In the genomic region with DNA sequence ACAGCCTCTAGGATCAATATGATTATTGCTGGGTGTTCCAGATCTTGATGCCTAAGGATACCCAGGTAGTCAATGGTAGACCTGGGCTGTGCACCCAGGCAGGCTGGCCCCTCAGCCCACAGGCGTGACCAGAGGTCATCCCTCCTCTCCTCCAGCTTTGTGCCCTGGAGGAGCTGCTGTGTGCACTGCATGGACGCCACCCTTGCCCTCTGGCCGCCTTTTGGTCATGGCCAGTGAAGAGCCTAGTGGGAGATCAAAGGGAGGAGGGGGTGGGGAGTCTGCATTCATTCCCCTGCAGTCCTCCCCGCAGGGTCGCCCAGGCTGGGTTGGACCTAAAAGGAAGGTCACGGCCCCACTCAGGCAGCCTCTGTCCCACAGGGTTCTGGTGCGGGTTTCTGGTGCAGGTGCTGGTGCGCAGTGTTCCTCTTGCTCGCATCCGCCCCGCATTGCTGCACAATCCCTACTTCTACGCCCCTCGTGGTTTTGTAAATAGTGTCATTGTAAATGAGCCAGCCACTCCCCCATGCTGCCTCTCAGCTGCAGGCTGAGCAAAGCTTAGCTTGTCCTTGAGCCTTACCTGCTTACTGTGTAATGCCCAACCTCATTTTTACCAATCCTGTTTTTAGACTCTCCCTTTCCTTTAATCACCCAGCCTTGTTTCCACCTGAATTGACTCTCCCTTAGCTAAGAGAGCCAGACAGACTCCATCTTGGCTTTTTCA, we compare ENCODE assay signal across 1 cellular context.
A peak's percentile ranks its signal among the peaks of the same experiment; 100 is the strongest.
TF ChIP-seq lines count a peak whose summit lies in the region.

No MANE protein-coding gene starts in this region.

TF ChIP-seq in K562, 482 proteins besides CTCF, POLR2A, EP300 and RAD21 (continued from another document and continues in another):
- TF ChIP-seq CHD7 (IDR thresholded peaks at IDR 0.05; ENCODE audit: low read depth, low read length) (no peak), ZNF324 (CRISPR knock-in tag; IDR thresholded peaks at IDR 0.05) (0 out of 2 replicates have a peak, but pooled peaks have one; percentile 23), HDGF (IDR thresholded peaks at IDR 0.05) (no peak), TFAP4 (CRISPR knock-in tag; IDR thresholded peaks at IDR 0.05; ENCODE audit: borderline replicate concordance) (no peak), ZNF316 (IDR thresholded peaks at IDR 0.05) (no peak), HOXB6 (CRISPR knock-in tag; IDR thresholded peaks at IDR 0.05; ENCODE audit: borderline replicate concordance) (no peak), ARID4B (CRISPR knock-in tag; IDR thresholded peaks at IDR 0.05) (no peak), ESRRB (CRISPR knock-in tag; IDR thresholded peaks at IDR 0.05; ENCODE audit: borderline replicate concordance) (no peak), DIDO1 (tag; IDR thresholded peaks at IDR 0.05; ENCODE audit: low read depth) (no peak), ZNF717 (CRISPR knock-in tag; IDR thresholded peaks at IDR 0.05) (no peak), KAT8 (IDR thresholded peaks at IDR 0.05; ENCODE audit: low read depth) (no peak), ASH1L (IDR thresholded peaks at IDR 0.05; ENCODE audit: borderline replicate concordance, low read depth, partially characterized antibody) (no peak), ERF (CRISPR knock-in tag; IDR thresholded peaks at IDR 0.05) (peak; percentile 57; the same call in 1 of the 2 replicates), CREM (IDR thresholded peaks at IDR 0.05; ENCODE audit: low read depth) (0 out of 2 replicates have a peak, but pooled peaks have one; percentile 3), SRSF7 (optimal IDR thresholded peaks at IDR 0.05; ENCODE audit: low read depth, low read length) (no peak), FOXJ3 (CRISPR knock-in tag; IDR thresholded peaks at IDR 0.05) (no peak), SRSF9 (IDR thresholded peaks at IDR 0.05; ENCODE audit: borderline replicate concordance, low read depth, low read length) (no peak), GATAD2B (IDR thresholded peaks at IDR 0.05; ENCODE audit: borderline replicate concordance) (no peak), SOX6 (IDR thresholded peaks at IDR 0.05) (no peak), ZNF134 (CRISPR knock-in tag; conservative IDR thresholded peaks at IDR 0.05) (peak; percentile 53; the same call in 1 of the 2 replicates), CBX8 (IDR thresholded peaks at IDR 0.05; ENCODE audit: borderline replicate concordance, extremely low read depth, low read depth, low read length, poor library complexity, severe bottlenecking) (no peak), FOSL1 (tag; conservative IDR thresholded peaks at IDR 0.05) (no peak), RBM25 (IDR thresholded peaks at IDR 0.05; ENCODE audit: low read depth, low read length, severe bottlenecking) (no peak), ZNF707 (CRISPR knock-in tag; conservative IDR thresholded peaks at IDR 0.05) (no peak), ZNF23 (CRISPR knock-in tag; IDR thresholded peaks at IDR 0.05) (peak; percentile 63; the same call in 1 of the 2 replicates), ZNF184 (CRISPR knock-in tag; IDR thresholded peaks at IDR 0.05) (no peak), CBFA2T2 (conservative IDR thresholded peaks at IDR 0.05) (no peak), BDP1 (IDR thresholded peaks at IDR 0.05; ENCODE audit: insufficient read depth, insufficient read length) (no peak), SP1 (CRISPR knock-in tag; IDR thresholded peaks at IDR 0.05) (no peak), MAFF (IDR thresholded peaks at IDR 0.05; ENCODE audit: low read length) (no peak), SNRNP70 (optimal IDR thresholded peaks at IDR 0.05; ENCODE audit: low read depth, low read length) (no peak), POU5F1 (IDR thresholded peaks at IDR 0.05; ENCODE audit: borderline replicate concordance, low read depth, low read length, partially characterized antibody) (no peak), ZNF699 (CRISPR knock-in tag; IDR thresholded peaks at IDR 0.05; ENCODE audit: insufficient replicate concordance) (no peak), EZH2 (IDR thresholded peaks at IDR 0.05; ENCODE audit: borderline replicate concordance, low read depth, low read length) (no peak), SRSF3 (IDR thresholded peaks at IDR 0.05; ENCODE audit: insufficient read depth, low read length) (no peak), TSC22D4 (tag; IDR thresholded peaks at IDR 0.05) (no peak)
- TF ChIP-seq, protein P1, sequence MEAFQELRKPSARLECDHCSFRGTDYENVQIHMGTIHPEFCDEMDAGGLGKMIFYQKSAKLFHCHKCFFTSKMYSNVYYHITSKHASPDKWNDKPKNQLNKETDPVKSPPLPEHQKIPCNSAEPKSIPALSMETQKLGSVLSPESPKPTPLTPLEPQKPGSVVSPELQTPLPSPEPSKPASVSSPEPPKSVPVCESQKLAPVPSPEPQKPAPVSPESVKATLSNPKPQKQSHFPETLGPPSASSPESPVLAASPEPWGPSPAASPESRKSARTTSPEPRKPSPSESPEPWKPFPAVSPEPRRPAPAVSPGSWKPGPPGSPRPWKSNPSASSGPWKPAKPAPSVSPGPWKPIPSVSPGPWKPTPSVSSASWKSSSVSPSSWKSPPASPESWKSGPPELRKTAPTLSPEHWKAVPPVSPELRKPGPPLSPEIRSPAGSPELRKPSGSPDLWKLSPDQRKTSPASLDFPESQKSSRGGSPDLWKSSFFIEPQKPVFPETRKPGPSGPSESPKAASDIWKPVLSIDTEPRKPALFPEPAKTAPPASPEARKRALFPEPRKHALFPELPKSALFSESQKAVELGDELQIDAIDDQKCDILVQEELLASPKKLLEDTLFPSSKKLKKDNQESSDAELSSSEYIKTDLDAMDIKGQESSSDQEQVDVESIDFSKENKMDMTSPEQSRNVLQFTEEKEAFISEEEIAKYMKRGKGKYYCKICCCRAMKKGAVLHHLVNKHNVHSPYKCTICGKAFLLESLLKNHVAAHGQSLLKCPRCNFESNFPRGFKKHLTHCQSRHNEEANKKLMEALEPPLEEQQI (IDR thresholded peaks at IDR 0.05): no peak
- TF ChIP-seq, protein P2, sequence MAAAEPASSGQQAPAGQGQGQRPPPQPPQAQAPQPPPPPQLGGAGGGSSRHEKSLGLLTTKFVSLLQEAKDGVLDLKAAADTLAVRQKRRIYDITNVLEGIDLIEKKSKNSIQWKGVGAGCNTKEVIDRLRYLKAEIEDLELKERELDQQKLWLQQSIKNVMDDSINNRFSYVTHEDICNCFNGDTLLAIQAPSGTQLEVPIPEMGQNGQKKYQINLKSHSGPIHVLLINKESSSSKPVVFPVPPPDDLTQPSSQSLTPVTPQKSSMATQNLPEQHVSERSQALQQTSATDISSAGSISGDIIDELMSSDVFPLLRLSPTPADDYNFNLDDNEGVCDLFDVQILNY (CRISPR knock-in tag; IDR thresholded peaks at IDR 0.05): no peak
- TF ChIP-seq, protein P3, sequence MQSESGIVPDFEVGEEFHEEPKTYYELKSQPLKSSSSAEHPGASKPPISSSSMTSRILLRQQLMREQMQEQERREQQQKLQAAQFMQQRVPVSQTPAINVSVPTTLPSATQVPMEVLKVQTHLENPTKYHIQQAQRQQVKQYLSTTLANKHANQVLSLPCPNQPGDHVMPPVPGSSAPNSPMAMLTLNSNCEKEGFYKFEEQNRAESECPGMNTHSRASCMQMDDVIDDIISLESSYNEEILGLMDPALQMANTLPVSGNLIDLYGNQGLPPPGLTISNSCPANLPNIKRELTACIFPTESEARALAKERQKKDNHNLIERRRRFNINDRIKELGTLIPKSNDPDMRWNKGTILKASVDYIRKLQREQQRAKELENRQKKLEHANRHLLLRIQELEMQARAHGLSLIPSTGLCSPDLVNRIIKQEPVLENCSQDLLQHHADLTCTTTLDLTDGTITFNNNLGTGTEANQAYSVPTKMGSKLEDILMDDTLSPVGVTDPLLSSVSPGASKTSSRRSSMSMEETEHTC (IDR thresholded peaks at IDR 0.05): no peak
